In genomic region chr15:49927462-49927861, GRCh38 we compare ENCODE assay signal across 25 cellular contexts.
DNase-seq lines count a peak whose midpoint lies in the region; ATAC-seq and TF ChIP-seq lines count a peak whose summit lies in the region.
"Had no signal": no experiment of that assay in that cellular context is flagged by ENCODE, and none has a peak within 500 bp of the region (broad histone marks: within the 10 kb centered on the region; RNA-seq: fewer than 3 reads in every experiment).

No MANE protein-coding gene starts in this region.

- H3K27me3 ChIP-seq in adipocyte (replicated peaks; ENCODE audit: control insufficient read depth, insufficient read depth, low read length), result no peaks in the 10 kb centered on the region
- H3K27me3 ChIP-seq: neural progenitor cell, uterus had no signal

- H3K36me3 ChIP-seq in adipocyte (ENCODE audit: control insufficient read depth, insufficient read depth, low read length, severe bottlenecking), result no peaks in the 10 kb centered on the region
- H3K36me3 ChIP-seq: neural progenitor cell, uterus had no signal

- H3K27ac ChIP-seq in 22Rv1, result 0 out of 2 replicates have a peak overlapping the region, but pooled peaks have one; percentile 19
- H3K27ac ChIP-seq: coronary artery, neural progenitor cell, SK-N-MC, uterus had no signal

- H3K9ac ChIP-seq in adipocyte (ENCODE audit: low read length), result no peak overlapping the region
- H3K9ac ChIP-seq: neural progenitor cell had no signal

- no peak for TF ChIP-seq CTCF in 22Rv1 (IDR thresholded peaks at IDR 0.05)

- ATAC-seq in GM18519 (IDR thresholded peaks at IDR 0.05; ENCODE audit: low FRiP score, unreplicated experiment), result no peak
- no peak for ATAC-seq in HG02981 (IDR thresholded peaks at IDR 0.05; ENCODE audit: unreplicated experiment)
- ATAC-seq: stimulated activated naive CD8-positive, alpha-beta T cell treated with anti-CD3 and anti-CD28 coated beads, Interleukin-15, amount 100 ng/mL, for 72 hours had no signal

- peak overlapping the region; percentile 20 for H3K4me3 ChIP-seq in adipocyte (ENCODE audit: low read length)
- H3K4me3 ChIP-seq: coronary artery, neural progenitor cell, SK-N-MC, uterus had no signal

- DNase-seq in GM03348 (ENCODE audit: low spot score) (peak; percentile 68), adipocyte (ENCODE audit: low read depth) (peak; percentile 76), fibroblast of the conjunctiva (ENCODE audit: low read depth) (peak; percentile 48), UCSD-AML1 (lab: John Stamatoyannopoulos, UW; ENCODE audit: unreplicated experiment) (no peak), NCI-H1436 (lab: John Stamatoyannopoulos, UW) (no peak)
- DNase-seq: activated B cell treated with CpG ODN at 0.5 μM for 24 hours; activated CD4-positive, alpha-beta memory T cell treated with anti-CD3 and anti-CD28 coated beads, Interleukin-2, amount 10 ng/mL, durations not matched to agents 7 days and 5 days; activated naive CD4-positive, alpha-beta T cell treated with Interleukin-2 at 50 U/mL for 16 hours; activated T-cell treated with anti-CD3 and anti-CD28 coated beads, Interleukin-2, amount 50 U/mL, for 1 hour; CD4-positive, alpha-beta T cell; DMS79; left cardiac atrium; midbrain; NCI-H1694 treated with DMSO at 0.1 percent for 48 hours; NK-92 treated with Interleukin-12 subunit alpha and Interleukin-12 subunit beta, amount 100 ng/mL, for 24 hours; small intestine; stimulated activated CD4-positive, alpha-beta T cell treated with anti-CD3 and anti-CD28 coated beads, Interleukin-2, amount 100 ng/mL, for 48 hours; stimulated activated naive CD8-positive, alpha-beta T cell treated with anti-CD3 and anti-CD28 coated beads, Interleukin-15, amount 100 ng/mL, for 72 hours; uterus had no signal

- H3K9me3 ChIP-seq in adipocyte (ENCODE audit: control insufficient read depth, low read length), result no peaks in the 10 kb centered on the region
- H3K9me3 ChIP-seq: uterus had no signal

- H3K4me1 ChIP-seq in adipocyte (ENCODE audit: control insufficient read depth, insufficient read depth, low read length), result peaks cover 9% of the 10 kb centered on the region
- H3K4me1 ChIP-seq: uterus had no signal

Comparison
In these comparisons a context has a peak if more than half of its experiments do, and no peak if none do; other contexts are left out.
1. DNase-seq: peak in GM03348 (single experiment), adipocyte (single experiment) and fibroblast of the conjunctiva (single experiment); none in UCSD-AML1 (single experiment) and NCI-H1436 (single experiment).